Comparison of ENCODE assay signal across 24 cellular contexts in the genomic region with DNA sequence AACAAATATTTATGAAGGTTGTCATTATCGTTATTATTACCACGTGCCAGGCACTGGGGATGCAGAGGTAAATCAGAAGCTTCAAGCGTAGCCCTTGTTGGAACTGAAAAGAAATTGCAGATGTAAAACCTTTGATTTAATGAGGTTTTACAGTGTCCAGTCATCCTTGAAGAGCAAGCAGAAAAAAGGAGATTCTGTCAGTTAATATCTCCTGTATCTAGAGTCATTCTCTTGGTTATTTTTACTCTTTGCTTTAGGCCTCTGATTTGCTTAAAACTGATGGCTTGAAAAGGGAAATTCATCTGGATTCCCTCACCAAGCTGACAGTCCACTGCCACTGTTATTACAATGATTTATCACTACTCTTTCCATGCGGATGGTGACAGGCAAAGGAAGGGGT.
"Had no signal": no experiment of that assay in that cellular context is flagged by ENCODE, and none has a peak within 500 bp of the region (broad histone marks: within the 10 kb centered on the region; RNA-seq: fewer than 3 reads in every experiment).

No MANE protein-coding gene starts in this region.

- H3K9me3 ChIP-seq: ascending aorta, body of pancreas, SJSA1 had no signal

- H3K27me3 ChIP-seq: ascending aorta, body of pancreas, SJSA1 had no signal

- H3K4me1 ChIP-seq: ascending aorta, SJSA1 had no signal

- H3K4me3 ChIP-seq: ascending aorta, body of pancreas, K562, SJSA1 had no signal

- H3K36me3 ChIP-seq: ascending aorta, SJSA1 had no signal

- H3K27ac ChIP-seq: ascending aorta, body of pancreas, SJSA1 had no signal

- DNase-seq: activated CD4-positive, alpha-beta T cell treated with anti-CD3 and anti-CD28 coated beads, Interleukin-2, amount 10 ng/mL, durations not matched to agents 24 days and 14 days; activated CD4-positive, alpha-beta T cell treated with anti-CD3 and anti-CD28 coated beads, Interleukin-2, amount 50 U/mL, for 48 hours; activated CD4-positive, CD25-positive, alpha-beta regulatory T cell treated with anti-CD3 and anti-CD28 coated beads, Interleukin-2, amount 50 U/mL, for 72 hours; activated CD8-positive, alpha-beta memory T cell treated with anti-CD3 and anti-CD28 coated beads, Interleukin-2, amount 10 ng/mL, durations not matched to agents 7 days and 5 days; activated effector memory CD4-positive, alpha-beta T cell treated with anti-CD3 and anti-CD28 coated beads, Interleukin-2, amount 50 U/mL, for 16 hours; activated naive CD4-positive, alpha-beta T cell treated with Interleukin-2 at 50 U/mL for 16 hours; activated naive CD8-positive, alpha-beta T cell treated with anti-CD3 and anti-CD28 coated beads, Interleukin-2, amount 50 U/mL, for 24 hours; activated T-cell treated with anti-CD3 and anti-CD28 coated beads, Interleukin-2, amount 50 U/mL, for 24 hours; amniotic stem cell; body of pancreas; Kasumi-1; NCI-H1694; NCI-H2029; NCI-H2171; NCI-H2227 treated with DMSO at 0.1 percent for 48 hours; NCI-H446 treated with DMSO at 0.1 percent for 48 hours; NCI-H69; NK-92 treated with Interleukin-12 subunit alpha and Interleukin-12 subunit beta, amount 100 ng/mL, for 24 hours; PC-3; SHP77; T-helper 9 cell had no signal
